10 cellular contexts compared by ENCODE assay signal in the genomic region with DNA sequence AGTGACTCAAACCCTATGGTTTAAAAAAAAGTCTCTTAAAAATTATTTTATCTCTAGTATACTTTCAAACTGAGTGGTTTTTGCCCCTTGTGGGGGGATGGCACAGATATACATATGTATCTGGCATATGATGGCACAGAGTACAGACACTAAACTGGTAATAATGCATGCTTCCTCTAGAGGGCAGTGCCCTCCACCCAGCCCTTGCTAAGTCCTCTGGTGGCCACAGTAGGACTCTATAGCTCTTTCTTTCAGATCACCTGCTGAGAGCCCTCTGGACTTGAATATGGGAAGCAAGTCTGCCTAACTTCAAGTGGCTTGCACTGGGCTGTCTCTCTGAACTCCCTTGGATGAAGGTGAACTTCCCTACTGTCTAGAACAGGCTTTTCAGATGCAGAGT.
DNase-seq lines count a peak whose midpoint lies in the region; ATAC-seq and TF ChIP-seq lines count a peak whose summit lies in the region.
"Had no signal": no experiment of that assay in that cellular context is flagged by ENCODE, and none has a peak within 500 bp of the region (broad histone marks: within the 10 kb centered on the region; RNA-seq: fewer than 3 reads in every experiment).

No MANE protein-coding gene starts in this region.

- CTCF ChIA-PET in naive thymus-derived CD4-positive, alpha-beta T cell (lab: Charles Lee): interaction anchor here (0.9 kb wide), 1 partner anchor 10 kb away, joined by 3 read pairs; no protein-coding TSS in a partner anchor

- peaks cover 3 to 13% (median 4%) of the 10 kb centered on the region in 5 donors for H3K27me3 Mint-ChIP-seq in naive thymus-derived CD4-positive, alpha-beta T cell

- no peak overlapping the region for H3K27ac ChIP-seq in adrenal gland
- H3K27ac ChIP-seq in naive thymus-derived CD4-positive, alpha-beta T cell (ENCODE audit: low read depth, low read length): no peak overlapping the region
- H3K27ac ChIP-seq: epithelial cell of prostate, thoracic aorta had no signal

- H3K4me3 Mint-ChIP-seq in naive thymus-derived CD4-positive, alpha-beta T cell: no peak overlapping the region

- H3K9me3 Mint-ChIP-seq in naive thymus-derived CD4-positive, alpha-beta T cell: peaks cover 0 to 2% (median 0%) of the 10 kb centered on the region in 11 donors

- H3K36me3 ChIP-seq in adrenal gland (replicated peaks in 1 of 2): no peaks in the 10 kb centered on the region
- no peaks in the 10 kb centered on the region for H3K36me3 ChIP-seq in naive thymus-derived CD4-positive, alpha-beta T cell (ENCODE audit: control insufficient read depth in 2 of 3, insufficient read depth in 3 of 3, low read length in 3 of 3)
- H3K36me3 ChIP-seq: thoracic aorta had no signal

- H3K4me1 ChIP-seq in adrenal gland (replicated peaks in 1 of 2): no peaks in the 10 kb centered on the region
- H3K4me1 ChIP-seq in naive thymus-derived CD4-positive, alpha-beta T cell (ENCODE audit: control insufficient read depth in 2 of 2, insufficient read depth in 2 of 2, low read length in 2 of 2): no peaks in the 10 kb centered on the region

- TF ChIP-seq POLR2A in NB4 (IDR thresholded peaks at IDR 0.05; ENCODE audit: extremely low read depth, insufficient read length): no peak
- TF ChIP-seq POLR2A in adrenal gland (IDR thresholded peaks at IDR 0.05): no peak

- no peaks in the 10 kb centered on the region for H3K36me3 Mint-ChIP-seq in naive thymus-derived CD4-positive, alpha-beta T cell

- no peaks in the 10 kb centered on the region for H3K9me3 ChIP-seq in adrenal gland (replicated peaks in 1 of 3)
- H3K9me3 ChIP-seq in naive thymus-derived CD4-positive, alpha-beta T cell (ENCODE audit: control insufficient read depth in 2 of 3, low read length in 3 of 3): no peaks in the 10 kb centered on the region
- H3K9me3 ChIP-seq: thoracic aorta had no signal

- peaks cover 0 to 12% (median 5%) of the 10 kb centered on the region in 7 donors for H3K4me1 Mint-ChIP-seq in naive thymus-derived CD4-positive, alpha-beta T cell

- peak; percentile 71 for ATAC-seq in naive thymus-derived CD4-positive, alpha-beta T cell

- POLR2A ChIA-PET in naive thymus-derived CD4-positive, alpha-beta T cell (lab: Charles Lee): no interaction called here

- no peak overlapping the region for H3K4me3 ChIP-seq in NB4 (ENCODE audit: low read depth, low read length)
- no peak overlapping the region for H3K4me3 ChIP-seq in adrenal gland
- no peak overlapping the region for H3K4me3 ChIP-seq in naive thymus-derived CD4-positive, alpha-beta T cell (ENCODE audit: low read length)
- H3K4me3 ChIP-seq: thoracic aorta had no signal

- H3K27me3 ChIP-seq in adrenal gland: no peaks in the 10 kb centered on the region
- H3K27me3 ChIP-seq in naive thymus-derived CD4-positive, alpha-beta T cell (ENCODE audit: control insufficient read depth in 2 of 2, insufficient read depth in 2 of 2, low read length in 2 of 2): no peaks in the 10 kb centered on the region

- no peak overlapping the region for H3K27ac Mint-ChIP-seq in naive thymus-derived CD4-positive, alpha-beta T cell

- intact Hi-C loops in adrenal gland (cut with DNase I): no loop called here
- intact Hi-C loops in naive thymus-derived CD4-positive, alpha-beta T cell (cut with micrococcal nuclease): no loop called here

- TF ChIP-seq CTCF in NB4 (IDR thresholded peaks at IDR 0.05; ENCODE audit: low read depth, low read length) (peak; percentile 66), adrenal gland (IDR thresholded peaks at IDR 0.05) (peak; percentile 7 to 49 (median 40))

- DNase-seq in activated T-cell treated with anti-CD3 and anti-CD28 coated beads for 1 hour (ENCODE audit: low read depth) (peak; percentile 0), activated T-cell treated with anti-CD3 and anti-CD28 coated beads for 4 hours (no peak), HCEC 1CT (peak; percentile 2), NB4 (ENCODE audit: low read depth) (peak; percentile 63), adrenal gland (no peak), NCI-H345 treated with DMSO at 0.1 percent for 48 hours (lab: John Stamatoyannopoulos, UW; ENCODE audit: unreplicated experiment) (no peak), NCI-H187 treated with DMSO at 0.1 percent for 48 hours (lab: John Stamatoyannopoulos, UW) (no peak)
- DNase-seq in naive thymus-derived CD4-positive, alpha-beta T cell: peak in 5 of 9 donors; percentile 3 to 17 (median 11)

Comparison
In these comparisons a context has a peak if more than half of its experiments do, and no peak if none do; other contexts are left out.
1. DNase-seq: peak in activated T-cell treated with anti-CD3 and anti-CD28 coated beads for 1 hour (single experiment), HCEC 1CT (single experiment), NB4 (single experiment) and naive thymus-derived CD4-positive, alpha-beta T cell (5 of 9); none in activated T-cell treated with anti-CD3 and anti-CD28 coated beads for 4 hours (single experiment), adrenal gland (0 of 7), NCI-H345 treated with DMSO at 0.1 percent for 48 hours (single experiment) and NCI-H187 treated with DMSO at 0.1 percent for 48 hours (single experiment).